In genomic region chr9:126704157-126704941, GRCh38 we compare ENCODE assay signal across 9 cellular contexts.
DNase-seq lines count a peak whose midpoint lies in the region; ATAC-seq and TF ChIP-seq lines count a peak whose summit lies in the region.
"Had no signal": no experiment of that assay in that cellular context is flagged by ENCODE, and none has a peak within 500 bp of the region (broad histone marks: within the 10 kb centered on the region; RNA-seq: fewer than 3 reads in every experiment).

No MANE protein-coding gene starts in this region.

- H3K4me2 ChIP-seq in HCT116 (ENCODE audit: low read length) = peak overlapping the region; percentile 70

- WGBS in tibial nerve, 2 donors = 17 to 36% methylated on average over 10 to 14 of the region's 15 CpGs

- no peak overlapping the region; the same call in 1 of the 2 replicates for H3K27ac ChIP-seq in HCT116 (ENCODE audit: low read depth, low read length)
- H3K27ac ChIP-seq in tibial nerve = no peak overlapping the region
- H3K27ac ChIP-seq: tibial artery had no signal

- no TSS peak for BruUV-seq in HCT116 (replicated peaks; lab: Mats Ljungman, UMichigan)

- intact Hi-C loops in HCT116 (cut with micrococcal nuclease) = no loop called here
- intact Hi-C loops in left cardiac atrium (cut with DNase I) = loop anchor here in 1 of 2 donors (2.0 kb wide), 1 partner anchor 76 kb away; no protein-coding TSS in a partner anchor

- in situ Hi-C loops in HAP-1 (cut with MboI; ENCODE audit: low sequenced_read_pairs) = no loop called here

- DNase-seq in 8988T (peak; percentile 56), HCT116 (ENCODE audit: low read depth, low spot score) (peak; percentile 29), left cardiac atrium (peak; percentile 50), tibial nerve (ENCODE audit: low spot score in 2 of 2) (no peak), NCI-H128 (lab: John Stamatoyannopoulos, UW; ENCODE audit: unreplicated experiment) (no peak), HAP-1 (ENCODE audit: low spot score in 2 of 2) (no peak)
- DNase-seq in activated CD8-positive, alpha-beta memory T cell treated with anti-CD3 and anti-CD28 coated beads, Interleukin-2, amount 50 U/mL, for 48 hours = peak; percentile 56
- peak; percentile 57 for DNase-seq in stimulated activated CD4-positive, alpha-beta T cell treated with anti-CD3 and anti-CD28 coated beads, Interleukin-2, amount 100 ng/mL, for 4 hours (ENCODE audit: low read depth)

- no peak for TF ChIP-seq RAD21 in HCT116 (IDR thresholded peaks at IDR 0.05; ENCODE audit: low read depth)

- no peak for TF ChIP-seq POLR2A in HCT116 (IDR thresholded peaks at IDR 0.05; ENCODE audit: borderline replicate concordance, extremely low read depth, insufficient read depth, insufficient read length)
- TF ChIP-seq POLR2A in tibial nerve (IDR thresholded peaks at IDR 0.05) = no peak

- no peaks in the 10 kb centered on the region for H3K79me2 ChIP-seq in HCT116 (ENCODE audit: insufficient read depth, low read length)

- peak overlapping the region; percentile 59 for H2AFZ ChIP-seq in HCT116 (ENCODE audit: low read depth, low read length, poor library complexity, severe bottlenecking)

- POLR2A ChIA-PET in HCT116 (lab: Charles Lee) = no interaction called here

- H3K27me3 ChIP-seq in HCT116 (ENCODE audit: insufficient read depth, low read length) = no peaks in the 10 kb centered on the region
- H3K27me3 ChIP-seq in tibial nerve = peaks cover 0 to 80% of the 10 kb centered on the region in 2 donors
- H3K27me3 ChIP-seq in HAP-1 (ENCODE audit: low read depth) = no peaks in the 10 kb centered on the region

- no peak for TF ChIP-seq EP300 in tibial nerve (IDR thresholded peaks at IDR 0.05)

- RAD21 ChIA-PET in HCT116 (lab: Charles Lee; ENCODE audit: low non-redundant PET in 1 of 2, low total read pairs in 2 of 2, uncharacterized antibody in 2 of 2, unreplicated experiment in 2 of 2) = interaction anchor here (0.6 to 3.7 kb wide), 4 partner anchors 77 to 97 kb away, joined by 3 to 43 read pairs (median 20); no protein-coding TSS in a partner anchor

- H3K36me3 ChIP-seq in HCT116 (ENCODE audit: control insufficient read depth in 1 of 2, insufficient read depth in 2 of 2, low read length in 2 of 2) (no peaks in the 10 kb centered on the region), tibial nerve (no peaks in the 10 kb centered on the region), HAP-1 (replicated peaks) (no peaks in the 10 kb centered on the region)
- H3K36me3 ChIP-seq: tibial artery had no signal

- H3K9me3 ChIP-seq in HCT116 (ENCODE audit: control insufficient read depth in 1 of 2, insufficient read depth in 1 of 2, low read depth in 1 of 2, low read length in 2 of 2) (no peaks in the 10 kb centered on the region), tibial nerve (no peaks in the 10 kb centered on the region), HAP-1 (no peaks in the 10 kb centered on the region)
- H3K9me3 ChIP-seq: tibial artery had no signal

- CTCF ChIA-PET in HCT116 (lab: Charles Lee) = interaction anchor here (0.8 to 8.2 kb wide), 21 partner anchors 10 to 208 kb away, joined by 3 to 340 read pairs (median 6); partner anchors contain the start of gene ZBTB34

- TF ChIP-seq CTCF in HCT116 (IDR thresholded peaks at IDR 0.05 in 2 of 3, conservative IDR thresholded peaks at IDR 0.05 in 1 of 3; ENCODE audit: borderline replicate concordance in 1 of 3, insufficient read depth in 1 of 3, low read depth in 2 of 3, low read length in 2 of 3) (no peak), tibial nerve (IDR thresholded peaks at IDR 0.05) (no peak)

- H3K4me1 ChIP-seq in HCT116 (ENCODE audit: control insufficient read depth in 1 of 2, insufficient read depth in 2 of 2, low read length in 2 of 2) (peaks cover 15 to 35% of the 10 kb centered on the region in 2 experiments), tibial nerve (peaks cover 0 to 16% (median 9%) of the 10 kb centered on the region in 4 donors), HAP-1 (peaks cover 16% of the 10 kb centered on the region)

- H3K9me2 ChIP-seq in HCT116 (ENCODE audit: insufficient read depth) = no peaks in the 10 kb centered on the region

- ATAC-seq in HCT116 (peak; percentile 67), left cardiac atrium (peak; percentile 39 to 88)

- no peaks in the 10 kb centered on the region for H4K20me1 ChIP-seq in HCT116 (ENCODE audit: insufficient read depth)

- H3K9ac ChIP-seq in HCT116 (ENCODE audit: low read length) = peak overlapping the region; percentile 21; the same call in 1 of the 2 replicates

- H3K4me3 ChIP-seq in HCT116 (replicated peaks in 1 of 2; ENCODE audit: low read depth in 1 of 2, low read length in 2 of 2) (peak overlapping the region; percentile 15 to 43), tibial nerve (no peak overlapping the region), HAP-1 (no peak overlapping the region)

TF ChIP-seq in HCT116, 20 proteins besides CTCF, POLR2A, EP300 and RAD21:
- no peak for TF ChIP-seq ATF3 (IDR thresholded peaks at IDR 0.05)
- no peak for TF ChIP-seq ZBTB33 (IDR thresholded peaks at IDR 0.05; ENCODE audit: extremely low read depth, insufficient replicate concordance, low read length)
- TF ChIP-seq EZH2phosphoT487 (IDR thresholded peaks at IDR 0.05; ENCODE audit: borderline replicate concordance) = no peak

Comparison
In these comparisons a context has a peak if more than half of its experiments do, and no peak if none do; other contexts are left out.
1. DNase-seq: peak in 8988T (single experiment), HCT116 (single experiment), activated CD8-positive, alpha-beta memory T cell treated with anti-CD3 and anti-CD28 coated beads, Interleukin-2, amount 50 U/mL, for 48 hours (single experiment), left cardiac atrium (single experiment) and stimulated activated CD4-positive, alpha-beta T cell treated with anti-CD3 and anti-CD28 coated beads, Interleukin-2, amount 100 ng/mL, for 4 hours (single experiment); none in tibial nerve (0 of 2), NCI-H128 (single experiment) and HAP-1 (0 of 2).
2. H3K4me3 ChIP-seq: peak in HCT116 (2 of 2); none in tibial nerve (0 of 4) and HAP-1 (single experiment).